In genomic region chr6:116393430-116393829, GRCh38 we compare ENCODE assay signal across 12 cellular contexts. TPM values are rescaled to one million over a fixed set of nuclear protein-coding genes. Genes with fewer than 3 reads are reported as not detected.
DNase-seq lines count a peak whose midpoint lies in the region; ATAC-seq and TF ChIP-seq lines count a peak whose summit lies in the region.
"Had no signal": no experiment of that assay in that cellular context is flagged by ENCODE, and none has a peak within 500 bp of the region (broad histone marks: within the 10 kb centered on the region; RNA-seq: fewer than 3 reads in every experiment).

No MANE protein-coding gene starts in this region.

- H3K4me2 ChIP-seq in mesendoderm (ENCODE audit: low read length) = no peak overlapping the region

- H3K27ac ChIP-seq in upper lobe of right lung = no peak overlapping the region
- no peak overlapping the region for H3K27ac ChIP-seq in mesendoderm (ENCODE audit: low read depth, low read length)
- H3K27ac ChIP-seq: suprapubic skin had no signal

- peak overlapping the region in 1 of 2 donors; percentile 45 for H3K4me3 Mint-ChIP-seq in activated T-cell treated with anti-CD3 and anti-CD28 coated beads, Interleukin-2, amount 50 U/mL, for 72 hours

- H2BK120ac ChIP-seq in mesendoderm (ENCODE audit: low read depth, low read length) = no peak overlapping the region

- no peak overlapping the region for H3K9ac ChIP-seq in mesendoderm (ENCODE audit: low read length)

- H3K4me3 ChIP-seq in fibroblast of mammary gland (ENCODE audit: control insufficient read depth, low read depth, low read length) = no peak overlapping the region
- no peak overlapping the region for H3K4me3 ChIP-seq in upper lobe of right lung
- H3K4me3 ChIP-seq in mesendoderm (ENCODE audit: low read length) = no peak overlapping the region
- H3K4me3 ChIP-seq: skin epidermis, suprapubic skin had no signal

- H2BK15ac ChIP-seq in mesendoderm (replicated peaks; ENCODE audit: low read depth) = no peak overlapping the region

- H3K27me3 Mint-ChIP-seq in activated T-cell treated with anti-CD3 and anti-CD28 coated beads, Interleukin-2, amount 50 U/mL, for 72 hours (ENCODE audit: low read depth) = no peaks in the 10 kb centered on the region

- H3K4me1 ChIP-seq in upper lobe of right lung = peaks cover 36% of the 10 kb centered on the region
- H3K4me1 ChIP-seq in mesendoderm (ENCODE audit: control insufficient read depth, low read depth, low read length) = no peaks in the 10 kb centered on the region

- no peaks in the 10 kb centered on the region for H3K27me3 ChIP-seq in upper lobe of right lung
- no peaks in the 10 kb centered on the region for H3K27me3 ChIP-seq in mesendoderm (ENCODE audit: insufficient read depth, low read length, poor library complexity)
- H3K27me3 ChIP-seq: suprapubic skin had no signal

- H3K79me1 ChIP-seq in mesendoderm (ENCODE audit: low read length) = peaks cover 15% of the 10 kb centered on the region

- H3K36me3 ChIP-seq in upper lobe of right lung (no peaks in the 10 kb centered on the region), mesendoderm (ENCODE audit: control insufficient read depth, insufficient read depth, low read length) (no peaks in the 10 kb centered on the region)
- H3K36me3 ChIP-seq: suprapubic skin had no signal

- intact Hi-C loops in upper lobe of right lung (cut with DNase I) = no loop called here

- H3K36me3 Mint-ChIP-seq in activated T-cell treated with anti-CD3 and anti-CD28 coated beads, Interleukin-2, amount 50 U/mL, for 72 hours (ENCODE audit: insufficient read depth in 2 of 2) = no peaks in the 10 kb centered on the region

- H3K18ac ChIP-seq in mesendoderm (ENCODE audit: low read length) = no peak overlapping the region

- H4K8ac ChIP-seq in mesendoderm (ENCODE audit: low read depth, low read length) = no peak overlapping the region

- H3K23ac ChIP-seq in mesendoderm (ENCODE audit: low read length) = no peak overlapping the region

- H3K79me2 ChIP-seq in mesendoderm (ENCODE audit: control insufficient read depth, insufficient read depth, low read length) = peaks cover 23% of the 10 kb centered on the region

- WGBS in mesendoderm (ENCODE audit: extremely low coverage, insufficient coverage, low lambda C conversion rate) = no CpG with 5 or more reads among the region's 1 CpG

- DNase-seq in activated T-cell treated with anti-CD3 and anti-CD28 coated beads, Interleukin-2, amount 50 U/mL, for 72 hours = no peak
- no peak for DNase-seq in activated T-cell treated with anti-CD3 and anti-CD28 coated beads for 4 hours
- peak; percentile 9 for DNase-seq in NCI-H226
- peak; percentile 28 for DNase-seq in fibroblast of mammary gland (ENCODE audit: low read depth)
- DNase-seq in upper lobe of right lung = no peak
- no peak for DNase-seq in hypothalamus (lab: John Stamatoyannopoulos, UW)
- no peak for DNase-seq in mesendoderm
- DNase-seq: islet precursor cell, NCI-H1048 had no signal

- H3K9me3 Mint-ChIP-seq in activated T-cell treated with anti-CD3 and anti-CD28 coated beads, Interleukin-2, amount 50 U/mL, for 72 hours = no peaks in the 10 kb centered on the region

- H4K5ac ChIP-seq in mesendoderm (ENCODE audit: low read length) = no peak overlapping the region

- no peaks in the 10 kb centered on the region for H3K9me3 ChIP-seq in upper lobe of right lung
- H3K9me3 ChIP-seq: suprapubic skin had no signal

- no peak overlapping the region for H3K56ac ChIP-seq in mesendoderm (ENCODE audit: low read length)

- H2BK5ac ChIP-seq in mesendoderm (ENCODE audit: low read length) = no peak overlapping the region

- peaks cover 17% of the 10 kb centered on the region for H3K4me1 Mint-ChIP-seq in activated T-cell treated with anti-CD3 and anti-CD28 coated beads, Interleukin-2, amount 50 U/mL, for 72 hours (ENCODE audit: low read depth)

- ATAC-seq in activated T-cell treated with anti-CD3 and anti-CD28 coated beads, Interleukin-2, amount 50 U/mL, for 72 hours (replicated peaks in 1 of 2) = no peak
- ATAC-seq in upper lobe of right lung (peak; percentile 50), GM18868 (IDR thresholded peaks at IDR 0.05; ENCODE audit: unreplicated experiment) (no peak)

- no peak overlapping the region for H3K4ac ChIP-seq in mesendoderm (ENCODE audit: low read depth, low read length)

- no peak overlapping the region for H2AK5ac ChIP-seq in mesendoderm (ENCODE audit: low read length)

- H3K27ac Mint-ChIP-seq in activated T-cell treated with anti-CD3 and anti-CD28 coated beads, Interleukin-2, amount 50 U/mL, for 72 hours = peak overlapping the region; percentile 54

- TF ChIP-seq CTCF in fibroblast of mammary gland (conservative IDR thresholded peaks at IDR 0.05; ENCODE audit: control insufficient read depth, insufficient read depth, low read depth, low read length) (peak; percentile 27), upper lobe of right lung (IDR thresholded peaks at IDR 0.05) (peak; percentile 12)

RNA-seq across cellular contexts. Expression of gene DSE, which starts 22.7 kb away (rescaled TPM):
- 10 to 100 TPM in 1 of 2 donors, 1 to 10 TPM in 1; 8.5 to 15.1 TPM for total RNA-seq in activated T-cell treated with anti-CD3 and anti-CD28 coated beads, Interleukin-2, amount 50 U/mL, for 72 hours
- 47.6 TPM for total RNA-seq in upper lobe of right lung
- polyA plus RNA-seq in mesendoderm (2013, experiment 1 of 2) = 24.8 TPM
- 25.2 TPM for polyA plus RNA-seq in mesendoderm (2013, experiment 2 of 2)

Comparison
In these comparisons a context has a peak if more than half of its experiments do, and no peak if none do; other contexts are left out.
1. DNase-seq: peak in NCI-H226 (single experiment) and fibroblast of mammary gland (single experiment); none in activated T-cell treated with anti-CD3 and anti-CD28 coated beads, Interleukin-2, amount 50 U/mL, for 72 hours (0 of 2), activated T-cell treated with anti-CD3 and anti-CD28 coated beads for 4 hours (single experiment), upper lobe of right lung (single experiment), hypothalamus (0 of 51) and mesendoderm (single experiment).